ENCODE assay signal across 20 cellular contexts in genomic region chr7:150823484-150824126, GRCh38. TPM values are rescaled to one million over a fixed set of nuclear protein-coding genes. Genes with fewer than 3 reads are reported as not detected.
"Had no signal": no experiment of that assay in that cellular context is flagged by ENCODE, and none has a peak within 500 bp of the region (broad histone marks: within the 10 kb centered on the region; RNA-seq: fewer than 3 reads in every experiment).

No MANE protein-coding gene starts in this region.

- H3K4me3 ChIP-seq: breast epithelium, esophagus squamous epithelium, gastroesophageal sphincter, mucosa of descending colon, spleen, transverse colon had no signal

- ATAC-seq: gastroesophageal sphincter; mucosa of descending colon; naive thymus-derived CD8-positive, alpha-beta T cell; sciatic nerve; stimulated activated naive B cell treated with anti-CD40 and anti-IgM and Interleukin-4, amounts not matched to agents 10 μg/mL and 1 μg/mL and 100 μg/mL, for 72 hours had no signal

- H3K27me3 ChIP-seq: breast epithelium, esophagus squamous epithelium, gastroesophageal sphincter, spleen, transverse colon had no signal

- DNase-seq: activated CD4-positive, alpha-beta memory T cell treated with anti-CD3 and anti-CD28 coated beads for 36 hours; activated CD4-positive, alpha-beta T cell treated with anti-CD3 and anti-CD28 coated beads for 1 hour; activated gamma-delta T cell; activated T-cell treated with anti-CD3 and anti-CD28 coated beads, Interleukin-2, amount 50 U/mL, for 48 hours; amygdala; esophagus squamous epithelium; hippocampal formation; mucosa of descending colon; naive thymus-derived CD8-positive, alpha-beta T cell; spleen; stimulated activated CD4-positive, alpha-beta T cell treated with anti-CD3 and anti-CD28 coated beads, Interleukin-1b, Interleukin-23, amount 100 ng/mL, for 48 hours; stimulated activated naive B cell treated with anti-CD40 and anti-IgM and Interleukin-4, amounts not matched to agents 10 μg/mL and 1 μg/mL and 100 μg/mL, for 72 hours; substantia nigra; SW 1271; transverse colon had no signal

- H3K36me3 ChIP-seq: breast epithelium, esophagus squamous epithelium, gastroesophageal sphincter, neutrophil, spleen, transverse colon had no signal

- H3K4me1 ChIP-seq: breast epithelium, esophagus squamous epithelium, gastroesophageal sphincter, spleen had no signal

- H3K9me3 ChIP-seq: breast epithelium, esophagus squamous epithelium, mucosa of descending colon, neutrophil, transverse colon had no signal

- H3K27ac ChIP-seq: esophagus squamous epithelium, gastroesophageal sphincter, neutrophil, spleen, transverse colon had no signal

RNA-seq across cellular contexts. Expression of gene TMEM176A, which starts 23.0 kb away (rescaled TPM):
- total RNA-seq: activated CD4-positive, alpha-beta memory T cell treated with anti-CD3 and anti-CD28 coated beads for 36 hours; lung microvascular endothelial cell had no signal

RNA-seq across cellular contexts. Expression of gene TMEM176B, which starts 23.4 kb away (rescaled TPM):
- total RNA-seq: activated CD4-positive, alpha-beta memory T cell treated with anti-CD3 and anti-CD28 coated beads for 36 hours; lung microvascular endothelial cell; naive thymus-derived CD8-positive, alpha-beta T cell had no signal

RNA-seq across cellular contexts. Expression of gene AOC1, which starts 28.7 kb away (rescaled TPM):
- total RNA-seq: activated CD4-positive, alpha-beta memory T cell treated with anti-CD3 and anti-CD28 coated beads for 36 hours; lung microvascular endothelial cell; naive thymus-derived CD8-positive, alpha-beta T cell; sciatic nerve had no signal
- polyA plus RNA-seq: naive thymus-derived CD8-positive, alpha-beta T cell had no signal
